ENCODE assay signal across 15 cellular contexts in the genomic region with DNA sequence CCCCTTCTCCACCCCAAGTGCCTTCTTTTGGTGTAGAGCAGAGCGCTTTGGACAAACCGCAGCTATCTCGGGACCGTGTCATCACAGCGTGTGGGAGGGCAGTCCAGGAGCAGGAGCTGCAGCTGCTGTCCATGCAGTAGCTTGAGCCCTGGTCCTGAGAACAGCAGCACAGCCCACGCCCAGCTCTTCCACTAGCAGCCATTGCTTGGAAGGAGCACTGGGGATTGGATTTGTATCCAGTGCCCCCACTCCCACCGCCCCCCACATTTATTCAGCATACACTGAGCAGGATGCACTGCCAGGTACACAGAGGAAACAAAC.
DNase-seq lines count a peak whose midpoint lies in the region; ATAC-seq, FAIRE-seq and TF ChIP-seq lines count a peak whose summit lies in the region.
"Had no signal": no experiment of that assay in that cellular context is flagged by ENCODE, and none has a peak within 500 bp of the region (broad histone marks: within the 10 kb centered on the region; RNA-seq: fewer than 3 reads in every experiment).

No MANE protein-coding gene starts in this region.

- no peak for TF ChIP-seq RAD21 in K562 (CRISPR knock-in tag; conservative IDR thresholded peaks at IDR 0.05 in 1 of 2, IDR thresholded peaks at IDR 0.05 in 1 of 2)

- H3K27me3 Mint-ChIP-seq in T-helper 1 cell treated with Interleukin-12 subunit alpha and Interleukin-12 subunit beta and Interleukin-4 antibody, amounts not matched to agents 30 μg/mL and 1 μg/mL, for 36 hours (ENCODE audit: low read depth), result no peaks in the 10 kb centered on the region
- H3K27me3 Mint-ChIP-seq in chondrocyte (ENCODE audit: low read depth), result no peaks in the 10 kb centered on the region

- no peaks in the 10 kb centered on the region for H3K9me1 ChIP-seq in K562 (ENCODE audit: control insufficient read depth, insufficient read depth, low read length)

- H3K36me3 Mint-ChIP-seq in T-helper 1 cell treated with Interleukin-12 subunit alpha and Interleukin-12 subunit beta and Interleukin-4 antibody, amounts not matched to agents 30 μg/mL and 1 μg/mL, for 36 hours (ENCODE audit: low read depth), result no peaks in the 10 kb centered on the region
- H3K36me3 Mint-ChIP-seq in chondrocyte (ENCODE audit: low read depth), result no peaks in the 10 kb centered on the region

- H3K79me2 ChIP-seq in K562 (ENCODE audit: control insufficient read depth, insufficient read depth, low read length), result no peaks in the 10 kb centered on the region

- DNase-seq in T-helper 1 cell (no peak), K562 (ENCODE audit: extremely low read depth in 1 of 4, low spot score in 3 of 4) (peak in 1 of 4 experiments; percentile 9), left lobe of liver (ENCODE audit: low spot score) (peak; percentile 44), transverse colon (no peak), DMS114 treated with DMSO at 0.1 percent for 48 hours (lab: John Stamatoyannopoulos, UW; ENCODE audit: unreplicated experiment) (no peak), chondrocyte (ENCODE audit: low spot score) (no peak)
- no peak for DNase-seq in stimulated activated CD4-positive, alpha-beta T cell treated with anti-CD3 and anti-CD28 coated beads, Interleukin-4, amount 100 ng/mL, for 4 hours
- DNase-seq: activated CD4-positive, alpha-beta T cell treated with anti-CD3 and anti-CD28 coated beads for 1 hour; activated T-cell treated with anti-CD3 and anti-CD28 coated beads, Interleukin-2, amount 50 U/mL, for 72 hours; MM.1S; NCI-H510A treated with DMSO at 0.1 percent for 48 hours had no signal

- ATAC-seq in K562 (no peak), left lobe of liver (no peak)
- ATAC-seq: activated T-cell treated with anti-CD3 and anti-CD28 coated beads, Interleukin-2, amount 50 U/mL, for 72 hours had no signal

- peaks cover 5% of the 10 kb centered on the region for H3K4me1 Mint-ChIP-seq in T-helper 1 cell treated with Interleukin-12 subunit alpha and Interleukin-12 subunit beta and Interleukin-4 antibody, amounts not matched to agents 30 μg/mL and 1 μg/mL, for 36 hours (ENCODE audit: low read depth)
- peaks cover 82% of the 10 kb centered on the region for H3K4me1 Mint-ChIP-seq in chondrocyte (ENCODE audit: low read depth)

- H2AFZ ChIP-seq in K562 (ENCODE audit: low read depth, low read length), result no peak overlapping the region

- H3K9me3 Mint-ChIP-seq in T-helper 1 cell treated with Interleukin-12 subunit alpha and Interleukin-12 subunit beta and Interleukin-4 antibody, amounts not matched to agents 30 μg/mL and 1 μg/mL, for 36 hours, result no peaks in the 10 kb centered on the region
- H3K9me3 Mint-ChIP-seq in chondrocyte (ENCODE audit: low read depth), result no peaks in the 10 kb centered on the region
- H3K9me3 Mint-ChIP-seq: activated T-cell treated with anti-CD3 and anti-CD28 coated beads, Interleukin-2, amount 50 U/mL, for 72 hours had no signal

- H3K4me2 ChIP-seq in K562 (ENCODE audit: insufficient read depth, low read length), result no peak overlapping the region

- no peak for TF ChIP-seq CTCF in K562 (IDR thresholded peaks at IDR 0.05 in 2 of 3, conservative IDR thresholded peaks at IDR 0.05 in 1 of 3; ENCODE audit: insufficient read depth in 2 of 3, low read depth in 1 of 3, low read length in 3 of 3)
- no peak for TF ChIP-seq CTCF in transverse colon (IDR thresholded peaks at IDR 0.05)
- TF ChIP-seq CTCF in chondrocyte (IDR thresholded peaks at IDR 0.05), result no peak

- H3K27ac Mint-ChIP-seq in T-helper 1 cell treated with Interleukin-12 subunit alpha and Interleukin-12 subunit beta and Interleukin-4 antibody, amounts not matched to agents 30 μg/mL and 1 μg/mL, for 36 hours, result peak overlapping the region; percentile 4
- H3K27ac Mint-ChIP-seq in chondrocyte (ENCODE audit: unreplicated experiment), result no peak overlapping the region
- H3K27ac Mint-ChIP-seq: activated T-cell treated with anti-CD3 and anti-CD28 coated beads, Interleukin-2, amount 50 U/mL, for 72 hours had no signal

- H3K9ac ChIP-seq in K562 (ENCODE audit: insufficient read depth in 1 of 2, low read depth in 2 of 2, low read length in 2 of 2), result no peak overlapping the region

- TF ChIP-seq POLR2A in K562 (conservative IDR thresholded peaks at IDR 0.05) (no peak), transverse colon (IDR thresholded peaks at IDR 0.05) (no peak)

- no peaks in the 10 kb centered on the region for H3K4me1 ChIP-seq in K562 (replicated peaks in 1 of 2; ENCODE audit: control insufficient read depth in 2 of 2, insufficient read depth in 2 of 2, low read length in 2 of 2)
- H3K4me1 ChIP-seq in transverse colon, result peaks cover 45 to 89% (median 76%) of the 10 kb centered on the region in 4 donors

- H3K27me3 ChIP-seq in K562 (ENCODE audit: control insufficient read depth in 2 of 2, insufficient read depth in 2 of 2, low read length in 2 of 2) (peaks cover 7 to 33% of the 10 kb centered on the region in 2 experiments; a peak in 4 of 5 replicates), transverse colon (no peaks in the 10 kb centered on the region)
- H3K27me3 ChIP-seq: SJSA1 had no signal

- H3K9me3 ChIP-seq in K562 (replicated peaks; ENCODE audit: control insufficient read depth, insufficient read depth, low read depth, low read length) (no peaks in the 10 kb centered on the region), transverse colon (no peaks in the 10 kb centered on the region)
- H3K9me3 ChIP-seq: SJSA1 had no signal

- H4K20me1 ChIP-seq in K562 (replicated peaks; ENCODE audit: control insufficient read depth, insufficient read depth, low read length), result no peaks in the 10 kb centered on the region

- TF ChIP-seq EP300 in K562 (IDR thresholded peaks at IDR 0.05; ENCODE audit: low read length) (no peak), transverse colon (IDR thresholded peaks at IDR 0.05; ENCODE audit: low read depth) (no peak)

- POLR2A ChIA-PET in K562 (lab: Yijun Ruan, JAX), result no interaction called here

- no TSS peak for BruUV-seq in K562 (replicated peaks; lab: Mats Ljungman, UMichigan)

- in situ Hi-C loops in K562 (cut with MboI), result loop anchor here (5.0 kb wide), 1 partner anchor 150 kb away; no protein-coding TSS in a partner anchor
- in situ Hi-C loops in transverse colon (cut with MboI; ENCODE audit: low pct_ligation_motif_present in 1 of 4, low pct_unique_long_range_greater_than_20kb in 1 of 4, low sequenced_read_pairs in 3 of 4), result loop anchor here in 2 of 4 donors (10.0 kb wide), 2 partner anchors 107 to 117 kb away; no protein-coding TSS in a partner anchor

- H3K27ac ChIP-seq in K562 (ENCODE audit: extremely low read depth, low read depth, low read length) (no peak overlapping the region), transverse colon (peak overlapping the region; percentile 78 to 82 (median 80))
- H3K27ac ChIP-seq: SJSA1 had no signal

- 0% methylated on average over 7 of the region's 7 CpGs for WGBS in K562 (ENCODE audit: insufficient coverage, low coverage, missing lambda C conversion rate)
- WGBS in transverse colon (ENCODE audit: low coverage in 1 of 2), 2 donors, result 71% methylated on average over 7 of the region's 7 CpGs; no CpG with 5 or more reads in 1 of the 2 donors

- no peak for FAIRE-seq in K562 (lab: Jason Lieb, UNC)
- FAIRE-seq: astrocyte had no signal

- H3K36me3 ChIP-seq in K562 (ENCODE audit: control insufficient read depth, insufficient read depth, low read length) (no peaks in the 10 kb centered on the region), transverse colon (no peaks in the 10 kb centered on the region)
- H3K36me3 ChIP-seq: SJSA1 had no signal

- intact Hi-C loops in K562 (cut with micrococcal nuclease) (no loop called here), transverse colon (cut with DNase I; ENCODE audit: low total_unique reads) (no loop called here)

- CTCF ChIA-PET in K562 (lab: Yijun Ruan, JAX; ENCODE audit: low intra/inter-chr PET ratio), result no interaction called here

- H3K4me3 ChIP-seq in K562 (no peak overlapping the region), transverse colon (no peak overlapping the region)
- H3K4me3 ChIP-seq: lung, SJSA1 had no signal

- no peak overlapping the region for H3K4me3 Mint-ChIP-seq in T-helper 1 cell treated with Interleukin-12 subunit alpha and Interleukin-12 subunit beta and Interleukin-4 antibody, amounts not matched to agents 30 μg/mL and 1 μg/mL, for 36 hours
- no peak overlapping the region for H3K4me3 Mint-ChIP-seq in chondrocyte (ENCODE audit: unreplicated experiment)
- H3K4me3 Mint-ChIP-seq: activated T-cell treated with anti-CD3 and anti-CD28 coated beads, Interleukin-2, amount 50 U/mL, for 72 hours had no signal

TF ChIP-seq in K562, 482 proteins besides CTCF, POLR2A, EP300 and RAD21 (continues in another document):
- TF ChIP-seq, protein P1, sequence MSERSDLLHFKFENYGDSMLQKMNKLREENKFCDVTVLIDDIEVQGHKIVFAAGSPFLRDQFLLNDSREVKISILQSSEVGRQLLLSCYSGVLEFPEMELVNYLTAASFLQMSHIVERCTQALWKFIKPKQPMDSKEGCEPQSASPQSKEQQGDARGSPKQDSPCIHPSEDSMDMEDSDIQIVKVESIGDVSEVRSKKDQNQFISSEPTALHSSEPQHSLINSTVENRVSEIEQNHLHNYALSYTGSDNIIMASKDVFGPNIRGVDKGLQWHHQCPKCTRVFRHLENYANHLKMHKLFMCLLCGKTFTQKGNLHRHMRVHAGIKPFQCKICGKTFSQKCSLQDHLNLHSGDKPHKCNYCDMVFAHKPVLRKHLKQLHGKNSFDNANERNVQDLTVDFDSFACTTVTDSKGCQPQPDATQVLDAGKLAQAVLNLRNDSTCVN (CRISPR knock-in tag; IDR thresholded peaks at IDR 0.05), result no peak
- TF ChIP-seq CHD2 (IDR thresholded peaks at IDR 0.05; ENCODE audit: low read depth, low read length) (no peak), ZNF507 (tag; conservative IDR thresholded peaks at IDR 0.05) (no peak)
